ENCODE assay signal across 8 cellular contexts in genomic region chr19:40717325-40717879, GRCh38. TPM values are rescaled to one million over a fixed set of nuclear protein-coding genes. Genes with fewer than 3 reads are reported as not detected.
DNase-seq lines count a peak whose midpoint lies in the region; ATAC-seq and TF ChIP-seq lines count a peak whose summit lies in the region.

No MANE protein-coding gene starts in this region.

- WGBS in testis, 2 donors: 0% methylated on average over 9 to 20 of the region's 20 CpGs

- peak; percentile 1 for ATAC-seq in HG02840 (IDR thresholded peaks at IDR 0.05; ENCODE audit: low FRiP score, unreplicated experiment)

- H3K4me3 ChIP-seq in AG09309 (ENCODE audit: control insufficient read depth, low read depth, low read length): peak overlapping the region; percentile 89
- peak overlapping the region; percentile 73 to 87 for H3K4me3 ChIP-seq in testis

- no peaks in the 10 kb centered on the region for H3K36me3 ChIP-seq in testis (ENCODE audit: low read depth, missing control alignments)

- intact Hi-C loops in testis (cut with DNase I; ENCODE audit: low total_unique reads): loop anchor here (5.0 kb wide), 1 partner anchor 55 kb away; no protein-coding TSS in a partner anchor

- no peak for TF ChIP-seq POLR2A in testis (IDR thresholded peaks at IDR 0.05)

- H3K27me3 ChIP-seq in layer of hippocampus (ENCODE audit: control insufficient read depth, insufficient read depth, low read length) (no peaks in the 10 kb centered on the region), testis (no peaks in the 10 kb centered on the region)

- DNase-seq in AG09309 (ENCODE audit: low read depth) (no peak), testis (peak; percentile 41), NCI-H146 (lab: John Stamatoyannopoulos, UW) (no peak), T-helper 9 cell (no peak), NOMO-1 treated with DMSO at 0.1 percent for 48 hours (lab: John Stamatoyannopoulos, UW; ENCODE audit: unreplicated experiment) (no peak)

- peaks cover 52% of the 10 kb centered on the region for H3K4me1 ChIP-seq in testis

- H3K9me3 ChIP-seq in testis: no peaks in the 10 kb centered on the region

- H3K27ac ChIP-seq in angular gyrus (ENCODE audit: low read depth, low read length): peak overlapping the region; percentile 85
- peak overlapping the region; percentile 92 for H3K27ac ChIP-seq in layer of hippocampus (ENCODE audit: low read depth, low read length)
- peak overlapping the region; percentile 90 to 98 for H3K27ac ChIP-seq in testis

- no peak for TF ChIP-seq CTCF in AG09309 (IDR thresholded peaks at IDR 0.05; ENCODE audit: control insufficient read depth, insufficient read depth, low read depth, low read length, missing control alignments)
- TF ChIP-seq CTCF in testis (IDR thresholded peaks at IDR 0.05): no peak

RNA-seq across cellular contexts. Expression of gene ITPKC, which starts 0.5 kb away (rescaled TPM):
- total RNA-seq in testis: 10 to 100 TPM; 19.2 to 20.8 TPM
- polyA plus RNA-seq in testis (ENCODE audit: insufficient read depth, low read depth, low replicate concordance): 11.6 TPM

RNA-seq across cellular contexts. Expression of gene COQ8B, which starts 0.7 kb away (rescaled TPM):
- total RNA-seq in testis: 10 to 100 TPM; 56.6 to 71.7 TPM
- polyA plus RNA-seq in testis (ENCODE audit: insufficient read depth, low read depth, low replicate concordance): 43.8 TPM

RNA-seq across cellular contexts. Expression of gene NUMBL, which starts 27.0 kb away (rescaled TPM):
- total RNA-seq in testis: 10 to 100 TPM; 42.7 to 52.1 TPM
- polyA plus RNA-seq in testis (ENCODE audit: insufficient read depth, low read depth, low replicate concordance): 19.9 TPM

RNA-seq across cellular contexts. Expression of gene ACTMAP, which starts 32.9 kb away (rescaled TPM):
- 10 to 100 TPM; 17.7 to 21.5 TPM for total RNA-seq in testis
- 14.8 TPM for polyA plus RNA-seq in testis (ENCODE audit: insufficient read depth, low read depth, low replicate concordance)

RNA-seq across cellular contexts. Expression of gene SNRPA, which starts 33.6 kb away (rescaled TPM):
- total RNA-seq in testis: 10 to 100 TPM; 89.8 to 91.5 TPM
- 67.8 TPM for polyA plus RNA-seq in testis (ENCODE audit: insufficient read depth, low read depth, low replicate concordance)
